Comparison of ENCODE assay signal across 9 cellular contexts in the genomic region with DNA sequence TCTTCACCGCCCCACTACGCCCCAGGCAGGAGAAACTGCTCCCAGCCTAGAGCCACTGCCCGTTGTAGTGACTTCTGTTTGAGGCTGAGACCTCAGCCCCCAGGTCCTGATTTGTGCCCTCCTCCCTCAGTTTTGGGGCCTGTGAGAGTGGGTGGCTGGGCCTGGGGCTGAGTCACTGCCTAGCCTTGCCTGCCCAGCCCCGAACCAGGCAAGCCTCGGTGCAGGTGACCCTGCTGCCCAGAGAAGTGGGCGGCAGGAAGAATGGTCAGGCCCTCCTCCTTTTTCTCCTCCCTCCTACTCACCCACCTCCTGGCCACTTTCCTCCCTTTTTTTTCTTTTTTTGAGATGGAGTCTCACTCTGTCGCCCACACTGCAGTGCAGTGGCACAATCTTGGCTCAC.
A peak's percentile ranks its signal among the peaks of the same experiment; 100 is the strongest.
DNase-seq lines count a peak whose midpoint lies in the region; ATAC-seq and TF ChIP-seq lines count a peak whose summit lies in the region.
"Had no signal": no experiment of that assay in that cellular context is flagged by ENCODE, and none has a peak within 500 bp of the region (broad histone marks: within the 10 kb centered on the region; RNA-seq: fewer than 3 reads in every experiment).

No MANE protein-coding gene starts in this region.

- H3K4me1 Mint-ChIP-seq in activated T-helper 17 cell treated with anti-CD3 and anti-CD28 coated beads, Interleukin-2, amount 50 U/mL, for 72 hours: peaks cover 52% of the 10 kb centered on the region

- DNase-seq in activated CD8-positive, alpha-beta memory T cell treated with anti-CD3 and anti-CD28 coated beads for 24 hours: peak; percentile 75
- no peak for DNase-seq in activated CD8-positive, alpha-beta memory T cell treated with anti-CD3 and anti-CD28 coated beads, Interleukin-2, amount 50 U/mL, for 4 hours
- DNase-seq in substantia nigra (lab: John Stamatoyannopoulos, UW) (no peak), NCI-H524 treated with DMSO at 0.1 percent for 48 hours (lab: John Stamatoyannopoulos, UW) (no peak), NCI-H2171 treated with DMSO at 0.1 percent for 48 hours (lab: John Stamatoyannopoulos, UW) (no peak)
- DNase-seq: MV-4-11 had no signal

- no peaks in the 10 kb centered on the region for H3K9me3 ChIP-seq in liver (ENCODE audit: control insufficient read depth in 4 of 4, low read length in 3 of 4)

- no peak for TF ChIP-seq RAD21 in liver (IDR thresholded peaks at IDR 0.05)

- 64% methylated on average over 7 of the region's 7 CpGs for WGBS in liver

- H3K9ac ChIP-seq in liver (ENCODE audit: low read depth in 1 of 2, low read length in 2 of 2): peak overlapping the region in 1 of 2 donors; percentile 70

- no peak overlapping the region for H3K4me3 ChIP-seq in liver (ENCODE audit: low read depth in 1 of 3, low read length in 3 of 3)

- no peak for TF ChIP-seq CTCF in liver (IDR thresholded peaks at IDR 0.05; ENCODE audit: low read depth, low read length, missing input control)

- H3K36me3 Mint-ChIP-seq in activated T-helper 17 cell treated with anti-CD3 and anti-CD28 coated beads, Interleukin-2, amount 50 U/mL, for 72 hours (ENCODE audit: low read depth): peaks cover 10% of the 10 kb centered on the region

- no peaks in the 10 kb centered on the region for H3K27me3 ChIP-seq in liver (ENCODE audit: control insufficient read depth in 4 of 4, insufficient read depth in 4 of 4, low read length in 3 of 4)

- H3K27ac Mint-ChIP-seq in activated T-helper 17 cell treated with anti-CD3 and anti-CD28 coated beads, Interleukin-2, amount 50 U/mL, for 72 hours: peak overlapping the region; percentile 100

- H3K9me3 Mint-ChIP-seq in activated T-helper 17 cell treated with anti-CD3 and anti-CD28 coated beads, Interleukin-2, amount 50 U/mL, for 72 hours: no peaks in the 10 kb centered on the region

- peak; percentile 22 for ATAC-seq in activated T-helper 17 cell treated with anti-CD3 and anti-CD28 coated beads, Interleukin-2, amount 50 U/mL, for 72 hours (replicated peaks)
- ATAC-seq in GM18519 (IDR thresholded peaks at IDR 0.05; ENCODE audit: low FRiP score, unreplicated experiment): no peak

- peaks cover 45 to 71% (median 60%) of the 10 kb centered on the region in 4 donors for H3K4me1 ChIP-seq in liver (ENCODE audit: control insufficient read depth in 4 of 4, insufficient read depth in 4 of 4, low read length in 3 of 4)

- H3K27ac ChIP-seq in liver (ENCODE audit: low read depth in 1 of 2, low read length in 2 of 2) (peak overlapping the region; percentile 87 to 91), substantia nigra (ENCODE audit: low read depth, low read length, poor library complexity, severe bottlenecking) (peak overlapping the region; percentile 67)

- no peaks in the 10 kb centered on the region for H3K27me3 Mint-ChIP-seq in activated T-helper 17 cell treated with anti-CD3 and anti-CD28 coated beads, Interleukin-2, amount 50 U/mL, for 72 hours

- no peaks in the 10 kb centered on the region for H3K36me3 ChIP-seq in liver (ENCODE audit: control insufficient read depth in 4 of 4, insufficient read depth in 3 of 4, low read depth in 1 of 4, low read length in 3 of 4)

- peak overlapping the region; percentile 94 for H3K4me3 Mint-ChIP-seq in activated T-helper 17 cell treated with anti-CD3 and anti-CD28 coated beads, Interleukin-2, amount 50 U/mL, for 72 hours

TF ChIP-seq in liver, 16 proteins besides CTCF, POLR2A, EP300 and RAD21:
- TF ChIP-seq ZBTB33 (IDR thresholded peaks at IDR 0.05) (no peak), FOXA2 (IDR thresholded peaks at IDR 0.05) (no peak), HNF4A (conservative IDR thresholded peaks at IDR 0.05) (no peak), YY1 (IDR thresholded peaks at IDR 0.05) (no peak), SP1 (IDR thresholded peaks at IDR 0.05) (no peak), JUND (IDR thresholded peaks at IDR 0.05) (no peak), HNF4G (IDR thresholded peaks at IDR 0.05) (no peak), EGR1 (IDR thresholded peaks at IDR 0.05; ENCODE audit: low read depth in 2 of 2) (no peak), TAF1 (conservative IDR thresholded peaks at IDR 0.05) (no peak), NR2F2 (IDR thresholded peaks at IDR 0.05) (no peak), MAX (IDR thresholded peaks at IDR 0.05) (no peak), FOXA1 (IDR thresholded peaks at IDR 0.05) (no peak), REST (IDR thresholded peaks at IDR 0.05) (no peak), GABPA (IDR thresholded peaks at IDR 0.05 in 1 of 2, conservative IDR thresholded peaks at IDR 0.05 in 1 of 2) (no peak), RXRA (IDR thresholded peaks at IDR 0.05) (no peak)
- TF ChIP-seq, protein P1, sequence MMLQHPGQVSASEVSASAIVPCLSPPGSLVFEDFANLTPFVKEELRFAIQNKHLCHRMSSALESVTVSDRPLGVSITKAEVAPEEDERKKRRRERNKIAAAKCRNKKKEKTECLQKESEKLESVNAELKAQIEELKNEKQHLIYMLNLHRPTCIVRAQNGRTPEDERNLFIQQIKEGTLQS (IDR thresholded peaks at IDR 0.05): no peak
